In the genomic region with DNA sequence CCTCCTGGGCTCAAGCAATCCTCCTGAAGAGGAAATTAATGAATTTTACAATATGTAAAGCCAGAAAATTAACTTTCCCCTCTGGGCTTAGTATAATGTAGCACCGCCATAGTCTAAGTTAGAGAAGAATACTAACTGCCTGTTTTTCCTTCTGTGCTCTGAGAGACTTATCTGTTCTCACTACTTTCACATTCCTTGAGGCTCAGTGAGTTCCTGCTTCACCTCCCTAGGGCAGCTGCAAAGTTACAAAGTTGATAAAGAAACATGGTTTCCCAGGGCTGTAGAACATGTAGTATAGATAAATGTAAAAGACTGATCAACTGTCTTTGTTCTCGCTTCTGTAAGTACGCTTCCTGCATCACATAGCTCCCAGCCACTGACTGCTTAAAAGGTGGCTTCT, we compare ENCODE assay signal across 34 cellular contexts. TPM values are rescaled to one million over a fixed set of nuclear protein-coding genes. Genes with fewer than 3 reads are reported as not detected.
A peak's percentile ranks its signal among the peaks of the same experiment; 100 is the strongest.
DNase-seq lines count a peak whose midpoint lies in the region; ATAC-seq, FAIRE-seq and TF ChIP-seq lines count a peak whose summit lies in the region.
"Had no signal": no experiment of that assay in that cellular context is flagged by ENCODE, and none has a peak within 500 bp of the region (broad histone marks: within the 10 kb centered on the region; RNA-seq: fewer than 3 reads in every experiment).

No MANE protein-coding gene starts in this region.

- 2% methylated on average over 3 of the region's 3 CpGs for WGBS in K562 (ENCODE audit: insufficient coverage, low coverage, missing lambda C conversion rate)
- WGBS in small intestine, 3 donors: 23 to 49% (median 39%) methylated on average over 3 of the region's 3 CpGs

- H3K27me3 ChIP-seq in K562 (ENCODE audit: control insufficient read depth in 2 of 2, insufficient read depth in 2 of 2, low read length in 2 of 2): no peaks in the 10 kb centered on the region; a peak in 1 of 5 replicates
- H3K27me3 ChIP-seq in small intestine (ENCODE audit: control insufficient read depth in 2 of 2, insufficient read depth in 2 of 2, low read length in 2 of 2): no peaks in the 10 kb centered on the region
- H3K27me3 ChIP-seq: adrenal gland, BE2C, body of pancreas, right atrium auricular region, SJCRH30, spleen, uterus had no signal

- intact Hi-C loops in K562 (cut with micrococcal nuclease): no loop called here

- peak; percentile 66 for DNase-seq in OCI-M1 (lab: John Stamatoyannopoulos, UW)
- DNase-seq in K562 (ENCODE audit: extremely low read depth in 1 of 4, low spot score in 3 of 4): peak in 1 of 4 experiments; percentile 41
- DNase-seq in iris pigment epithelial cell (ENCODE audit: low read depth): peak; percentile 50
- peak; percentile 25 for DNase-seq in small intestine
- no peak for DNase-seq in NCI-H526 treated with DMSO at 0.1 percent for 48 hours (lab: John Stamatoyannopoulos, UW)
- DNase-seq in NCI-H345 treated with DMSO at 0.1 percent for 48 hours (lab: John Stamatoyannopoulos, UW; ENCODE audit: unreplicated experiment): no peak
- DNase-seq: activated CD4-positive, alpha-beta T cell treated with anti-CD3 and anti-CD28 coated beads for 1 hour; activated CD8-positive, alpha-beta memory T cell treated with anti-CD3 and anti-CD28 coated beads, Interleukin-2, amount 50 U/mL, for 48 hours; activated CD8-positive, alpha-beta T cell treated with anti-CD3 and anti-CD28 coated beads for 36 hours; activated naive CD4-positive, alpha-beta T cell treated with anti-CD3 and anti-CD28 coated beads for 36 hours; adrenal gland; BE2C; body of pancreas; CD8-positive, alpha-beta memory T cell; DMS 273 treated with DMSO at 0.1 percent for 48 hours; EL; H9; immature natural killer cell; left colon; NCI-H1417 treated with DMSO at 0.1 percent for 48 hours; NCI-H2081 treated with DMSO at 0.1 percent for 48 hours; NCI-H345; NCI-H774; posterior cingulate gyrus; SJCRH30; spleen; stimulated activated CD4-positive, alpha-beta T cell treated with anti-CD3 and anti-CD28 coated beads, Interleukin-2, amount 100 ng/mL, for 24 hours; T-cell; uterus had no signal

- in situ Hi-C loops in K562 (cut with MboI): no loop called here

- H3K79me2 ChIP-seq in K562 (ENCODE audit: control insufficient read depth, insufficient read depth, low read length): no peaks in the 10 kb centered on the region

- TF ChIP-seq RAD21 in K562 (CRISPR knock-in tag; conservative IDR thresholded peaks at IDR 0.05 in 1 of 2, IDR thresholded peaks at IDR 0.05 in 1 of 2): no peak

- TF ChIP-seq EP300 in K562 (IDR thresholded peaks at IDR 0.05; ENCODE audit: low read length): no peak

- no peaks in the 10 kb centered on the region for H3K9me1 ChIP-seq in K562 (ENCODE audit: control insufficient read depth, insufficient read depth, low read length)

- H3K4me3 ChIP-seq in K562 (no peak overlapping the region), small intestine (ENCODE audit: low read depth in 1 of 2, low read length in 2 of 2) (no peak overlapping the region)
- H3K4me3 ChIP-seq: adrenal gland, body of pancreas, right atrium auricular region, SJCRH30, spleen, uterus had no signal

- H3K4me2 ChIP-seq in K562 (ENCODE audit: insufficient read depth, low read length): no peak overlapping the region

- H3K9ac ChIP-seq in K562 (ENCODE audit: insufficient read depth in 1 of 2, low read depth in 2 of 2, low read length in 2 of 2): no peak overlapping the region

- no peak for TF ChIP-seq POLR2A in K562 (conservative IDR thresholded peaks at IDR 0.05)

- CTCF ChIA-PET in K562 (lab: Yijun Ruan, JAX; ENCODE audit: low intra/inter-chr PET ratio): no interaction called here

- TF ChIP-seq CTCF in K562 (IDR thresholded peaks at IDR 0.05 in 2 of 3, conservative IDR thresholded peaks at IDR 0.05 in 1 of 3; ENCODE audit: insufficient read depth in 2 of 3, low read depth in 1 of 3, low read length in 3 of 3): no peak

- BruUV-seq in K562 (replicated peaks; lab: Mats Ljungman, UMichigan): no TSS peak

- H3K36me3 ChIP-seq in K562 (ENCODE audit: control insufficient read depth, insufficient read depth, low read length): no peaks in the 10 kb centered on the region
- H3K36me3 ChIP-seq in small intestine (ENCODE audit: control insufficient read depth in 2 of 2, insufficient read depth in 2 of 2, low read length in 2 of 2): no peaks in the 10 kb centered on the region
- H3K36me3 ChIP-seq: adrenal gland, BE2C, right atrium auricular region, SJCRH30, spleen, uterus had no signal

- POLR2A ChIA-PET in K562 (lab: Yijun Ruan, JAX): no interaction called here

- H3K27ac ChIP-seq in K562 (ENCODE audit: extremely low read depth, low read depth, low read length): no peak overlapping the region
- H3K27ac ChIP-seq in small intestine (ENCODE audit: low read depth in 1 of 2, low read length in 1 of 2): no peak overlapping the region
- H3K27ac ChIP-seq: adrenal gland, body of pancreas, HL-60, right atrium auricular region, SJCRH30, spleen, uterus had no signal

- H2AFZ ChIP-seq in K562 (ENCODE audit: low read depth, low read length): peak overlapping the region; percentile 35; the same call in 1 of the 2 replicates

- ATAC-seq in K562 (no peak), GM19328 (IDR thresholded peaks at IDR 0.05; ENCODE audit: unreplicated experiment) (no peak)
- ATAC-seq: activated CD8-positive, alpha-beta T cell treated with anti-CD3 and anti-CD28 coated beads for 36 hours; body of pancreas; left colon; T-cell had no signal

- H3K9me3 ChIP-seq in K562 (replicated peaks; ENCODE audit: control insufficient read depth, insufficient read depth, low read depth, low read length): no peaks in the 10 kb centered on the region
- H3K9me3 ChIP-seq in small intestine (ENCODE audit: control insufficient read depth, low read depth): no peaks in the 10 kb centered on the region
- H3K9me3 ChIP-seq: adrenal gland, BE2C, body of pancreas, right atrium auricular region, SJCRH30, spleen, uterus had no signal

- H4K20me1 ChIP-seq in K562 (replicated peaks; ENCODE audit: control insufficient read depth, insufficient read depth, low read length): no peaks in the 10 kb centered on the region

- H3K4me1 ChIP-seq in K562 (replicated peaks in 1 of 2; ENCODE audit: control insufficient read depth in 2 of 2, insufficient read depth in 2 of 2, low read length in 2 of 2): peaks cover 0 to 5% of the 10 kb centered on the region in 2 experiments; a peak in 2 of 5 replicates
- no peaks in the 10 kb centered on the region for H3K4me1 ChIP-seq in small intestine (ENCODE audit: control insufficient read depth in 2 of 2, insufficient read depth in 1 of 2, low read depth in 1 of 2, low read length in 1 of 2)
- H3K4me1 ChIP-seq: adrenal gland, BE2C, body of pancreas, right atrium auricular region, SJCRH30, spleen, uterus had no signal

- FAIRE-seq in K562 (lab: Jason Lieb, UNC) (no peak), small intestine (lab: Jason Lieb, UNC) (no peak)

TF ChIP-seq in K562, 482 proteins besides CTCF, POLR2A, EP300 and RAD21:
- TF ChIP-seq SRSF7 (optimal IDR thresholded peaks at IDR 0.05; ENCODE audit: low read depth, low read length) (no peak), KLF16 (IDR thresholded peaks at IDR 0.05) (no peak), TCF3 (CRISPR knock-in tag; IDR thresholded peaks at IDR 0.05) (peak; percentile 47), ZEB2 (IDR thresholded peaks at IDR 0.05) (no peak), CCNT2 (IDR thresholded peaks at IDR 0.05; ENCODE audit: borderline replicate concordance, extremely low read depth, insufficient read length, low read depth, low read length) (no peak), SLC30A9 (CRISPR knock-in tag; IDR thresholded peaks at IDR 0.05) (no peak), CBFA2T3 (IDR thresholded peaks at IDR 0.05) (0 out of 2 replicates have a peak, but pooled peaks have one; percentile 20)
- TF ChIP-seq, protein P1, sequence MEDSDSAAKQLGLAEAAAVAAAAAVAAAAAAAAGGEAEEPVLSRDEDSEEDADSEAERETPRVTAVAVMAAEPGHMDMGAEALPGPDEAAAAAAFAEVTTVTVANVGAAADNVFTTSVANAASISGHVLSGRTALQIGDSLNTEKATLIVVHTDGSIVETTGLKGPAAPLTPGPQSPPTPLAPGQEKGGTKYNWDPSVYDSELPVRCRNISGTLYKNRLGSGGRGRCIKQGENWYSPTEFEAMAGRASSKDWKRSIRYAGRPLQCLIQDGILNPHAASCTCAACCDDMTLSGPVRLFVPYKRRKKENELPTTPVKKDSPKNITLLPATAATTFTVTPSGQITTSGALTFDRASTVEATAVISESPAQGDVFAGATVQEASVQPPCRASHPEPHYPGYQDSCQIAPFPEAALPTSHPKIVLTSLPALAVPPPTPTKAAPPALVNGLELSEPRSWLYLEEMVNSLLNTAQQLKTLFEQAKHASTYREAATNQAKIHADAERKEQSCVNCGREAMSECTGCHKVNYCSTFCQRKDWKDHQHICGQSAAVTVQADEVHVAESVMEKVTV (CRISPR knock-in tag; IDR thresholded peaks at IDR 0.05): no peak

RNA-seq across cellular contexts. Expression of a gene that starts 16.0 kb away (rescaled TPM):
- not detected in 2 replicates for total RNA-seq in K562 (2011; cell fraction: chromatin; rRNA removed; ENCODE audit: low replicate concordance)
- not detected in 2 replicates for total RNA-seq in K562 (2011; cell fraction: nucleolus; rRNA removed)
- total RNA-seq in K562 (2011; cell fraction: nucleoplasm; rRNA removed): not detected in 2 replicates
- total RNA-seq in K562 (2014; rRNA removed) (not detected in 2 replicates), K562 (2014; rRNA removed; fragmentation: Illumina TruSeq; extraction: Trizol) (0.11 and 0.26 TPM in 2 replicates), K562 (2015; rRNA removed; fragmentation: Illumina TruSeq; extraction: Trizol) (0.22 TPM in 1 of 2 replicates, not detected in the other), K562 (2021) (not detected in 2 replicates)
- polyA plus RNA-seq in K562 (2011; rRNA removed) (0.11 TPM in 1 of 2 replicates, not detected in the other), K562 (2014; fragmentation: Illumina TruSeq; extraction: Trizol) (0.15 TPM in 1 of 2 replicates, not detected in the other), K562 (2014; fragmentation: Nextera tagmentation; extraction: Ambion mirVana) (under 1 TPM; 0.13 to 0.45 TPM), K562 (2014; rRNA removed) (0.21 and 0.58 TPM in 2 replicates), small intestine (under 1 TPM in 1 of 3 donors, not detected in 2; 0.63 TPM)
- polyA plus RNA-seq in K562 (2011; cell fraction: cytosol; rRNA removed): 0.04 TPM in 1 of 2 replicates, not detected in the other
- not detected in 2 replicates for polyA plus RNA-seq in K562 (2011; cell fraction: nucleus; rRNA removed)
- polyA plus RNA-seq in K562 (2012): 0.13 and 3.8 TPM in 2 replicates
- 0.27 and 0.28 TPM in 2 replicates for polyA minus RNA-seq in K562 (2011; rRNA and poly(A)+ RNA removed)
- polyA minus RNA-seq in K562 (2011; cell fraction: cytosol; rRNA and poly(A)+ RNA removed): not detected in 2 replicates
- polyA minus RNA-seq in K562 (2011; cell fraction: nucleus; rRNA and poly(A)+ RNA removed): not detected in 2 replicates
- total RNA-seq: body of pancreas; CD8-positive, alpha-beta memory T cell; cerebellum; left colon; RPMI7951; SJCRH30; T-cell had no signal
- polyA plus RNA-seq: CD8-positive, alpha-beta memory T cell; immature natural killer cell had no signal

Comparison
In these comparisons a context has a peak if more than half of its experiments do, and no peak if none do; other contexts are left out.
1. DNase-seq: peak in OCI-M1 (single experiment), iris pigment epithelial cell (single experiment) and small intestine (single experiment); none in NCI-H526 treated with DMSO at 0.1 percent for 48 hours (single experiment) and NCI-H345 treated with DMSO at 0.1 percent for 48 hours (single experiment).